In genomic region chr2:221450280-221450679, GRCh38 we compare ENCODE assay signal across 8 cellular contexts.
"Had no signal": no experiment of that assay in that cellular context is flagged by ENCODE, and none has a peak within 500 bp of the region (broad histone marks: within the 10 kb centered on the region; RNA-seq: fewer than 3 reads in every experiment).

No MANE protein-coding gene starts in this region.

- H3K4me2 ChIP-seq: GM23338 had no signal

- H3K9me3 Mint-ChIP-seq: H9 had no signal

- H3K27ac Mint-ChIP-seq: GM23338 had no signal

- DNase-seq: H9, HCEC 1CT, KG1 had no signal

- FAIRE-seq: H1, H54, HTR-8/SVneo, K562 had no signal

- ATAC-seq: GM23338, K562 had no signal

- H3K4me3 ChIP-seq: GM23338, K562 had no signal

- H2AFZ ChIP-seq: GM23338 had no signal

- H3K4me3 Mint-ChIP-seq: GM23338, H9 had no signal
